In genomic region chr12:115422845-115423545, GRCh38 we compare ENCODE assay signal across 26 cellular contexts.
"Had no signal": no experiment of that assay in that cellular context is flagged by ENCODE, and none has a peak within 500 bp of the region (broad histone marks: within the 10 kb centered on the region; RNA-seq: fewer than 3 reads in every experiment).

No MANE protein-coding gene starts in this region.

- H3K27me3 ChIP-seq: brain microvascular endothelial cell, left lung, transverse colon, vagina had no signal

- H3K27ac ChIP-seq: brain microvascular endothelial cell, heart right ventricle, left lung, lower lobe of right lung, parathyroid adenoma, transverse colon, vagina had no signal

- H3K9me3 ChIP-seq: heart right ventricle, left lung, lower lobe of right lung, transverse colon, vagina had no signal

- H3K79me2 ChIP-seq: parathyroid adenoma had no signal

- H3K9me3 Mint-ChIP-seq: activated CD4-positive, alpha-beta T cell treated with anti-CD3 and anti-CD28 coated beads, Interleukin-2, amount 10 ng/mL, durations not matched to agents 7 days and 5 days; WTC11 had no signal

- H3K9ac ChIP-seq: parathyroid adenoma had no signal

- H3K27me3 Mint-ChIP-seq: activated CD4-positive, alpha-beta memory T cell treated with anti-CD3 and anti-CD28 coated beads, Interleukin-2, amount 10 ng/mL, durations not matched to agents 7 days and 5 days; activated CD4-positive, alpha-beta T cell treated with anti-CD3 and anti-CD28 coated beads, Interleukin-2, amount 10 ng/mL, durations not matched to agents 7 days and 5 days; activated T-cell treated with anti-CD3 and anti-CD28 coated beads, Interleukin-2, amount 50 U/mL, for 24 hours had no signal

- H2AFZ ChIP-seq: parathyroid adenoma had no signal

- H3K4me3 Mint-ChIP-seq: activated CD4-positive, alpha-beta memory T cell treated with anti-CD3 and anti-CD28 coated beads, Interleukin-2, amount 10 ng/mL, durations not matched to agents 7 days and 5 days; activated CD4-positive, alpha-beta T cell treated with anti-CD3 and anti-CD28 coated beads, Interleukin-2, amount 10 ng/mL, durations not matched to agents 7 days and 5 days; activated T-cell treated with anti-CD3 and anti-CD28 coated beads, Interleukin-2, amount 50 U/mL, for 24 hours; naive thymus-derived CD4-positive, alpha-beta T cell; WTC11 had no signal

- DNase-seq: activated CD4-positive, alpha-beta memory T cell treated with anti-CD3 and anti-CD28 coated beads, Interleukin-2, amount 10 ng/mL, durations not matched to agents 7 days and 5 days; activated CD4-positive, alpha-beta T cell treated with anti-CD3 and anti-CD28 coated beads for 1 hour; activated CD4-positive, alpha-beta T cell treated with anti-CD3 and anti-CD28 coated beads, Interleukin-2, amount 10 ng/mL, durations not matched to agents 7 days and 5 days; activated CD8-positive, alpha-beta memory T cell treated with anti-CD3 and anti-CD28 coated beads, Interleukin-2, amount 50 U/mL, for 48 hours; activated gamma-delta T cell treated with Interleukin-2 at 50 U/mL for 16 hours; activated naive CD4-positive, alpha-beta T cell treated with anti-CD3 and anti-CD28 coated beads, Interleukin-2, amount 50 U/mL, for 16 hours; activated T-cell treated with anti-CD3 and anti-CD28 coated beads, Interleukin-2, amount 50 U/mL, for 24 hours; amniotic stem cell; brain microvascular endothelial cell; heart right ventricle; left lung; lower lobe of right lung; midbrain; naive thymus-derived CD4-positive, alpha-beta T cell; nucleus accumbens; right cardiac atrium; stimulated activated CD4-positive, alpha-beta T cell treated with anti-CD3 and anti-CD28 coated beads, Interleukin-2, amount 100 ng/mL, for 48 hours; stimulated activated naive CD4-positive, alpha-beta T cell treated with Interleukin-2 at 50 U/mL for 16 hours; T-helper 2 cell; transverse colon had no signal

- H3K36me3 Mint-ChIP-seq: naive thymus-derived CD4-positive, alpha-beta T cell; WTC11 had no signal

- H3K4me1 ChIP-seq: heart right ventricle, left lung, lower lobe of right lung, parathyroid adenoma, vagina had no signal

- H3K4me1 Mint-ChIP-seq: activated CD4-positive, alpha-beta memory T cell treated with anti-CD3 and anti-CD28 coated beads, Interleukin-2, amount 10 ng/mL, durations not matched to agents 7 days and 5 days; activated CD4-positive, alpha-beta T cell treated with anti-CD3 and anti-CD28 coated beads, Interleukin-2, amount 10 ng/mL, durations not matched to agents 7 days and 5 days; naive thymus-derived CD4-positive, alpha-beta T cell had no signal

- ATAC-seq: heart right ventricle; left lung; lower lobe of right lung; naive thymus-derived CD4-positive, alpha-beta T cell; right cardiac atrium; WTC11 had no signal

- FAIRE-seq: astrocyte, endothelial cell of umbilical vein, islet of Langerhans had no signal

- H3K4me3 ChIP-seq: heart right ventricle, left lung, lower lobe of right lung, transverse colon, vagina had no signal

- H3K36me3 ChIP-seq: brain microvascular endothelial cell, heart right ventricle, left lung, lower lobe of right lung, transverse colon, vagina had no signal

- H3K27ac Mint-ChIP-seq: activated CD4-positive, alpha-beta memory T cell treated with anti-CD3 and anti-CD28 coated beads, Interleukin-2, amount 10 ng/mL, durations not matched to agents 7 days and 5 days; activated CD4-positive, alpha-beta T cell treated with anti-CD3 and anti-CD28 coated beads, Interleukin-2, amount 10 ng/mL, durations not matched to agents 7 days and 5 days; activated T-cell treated with anti-CD3 and anti-CD28 coated beads, Interleukin-2, amount 50 U/mL, for 24 hours; naive thymus-derived CD4-positive, alpha-beta T cell; WTC11 had no signal
